ENCODE assay signal across 9 cellular contexts in the genomic region with DNA sequence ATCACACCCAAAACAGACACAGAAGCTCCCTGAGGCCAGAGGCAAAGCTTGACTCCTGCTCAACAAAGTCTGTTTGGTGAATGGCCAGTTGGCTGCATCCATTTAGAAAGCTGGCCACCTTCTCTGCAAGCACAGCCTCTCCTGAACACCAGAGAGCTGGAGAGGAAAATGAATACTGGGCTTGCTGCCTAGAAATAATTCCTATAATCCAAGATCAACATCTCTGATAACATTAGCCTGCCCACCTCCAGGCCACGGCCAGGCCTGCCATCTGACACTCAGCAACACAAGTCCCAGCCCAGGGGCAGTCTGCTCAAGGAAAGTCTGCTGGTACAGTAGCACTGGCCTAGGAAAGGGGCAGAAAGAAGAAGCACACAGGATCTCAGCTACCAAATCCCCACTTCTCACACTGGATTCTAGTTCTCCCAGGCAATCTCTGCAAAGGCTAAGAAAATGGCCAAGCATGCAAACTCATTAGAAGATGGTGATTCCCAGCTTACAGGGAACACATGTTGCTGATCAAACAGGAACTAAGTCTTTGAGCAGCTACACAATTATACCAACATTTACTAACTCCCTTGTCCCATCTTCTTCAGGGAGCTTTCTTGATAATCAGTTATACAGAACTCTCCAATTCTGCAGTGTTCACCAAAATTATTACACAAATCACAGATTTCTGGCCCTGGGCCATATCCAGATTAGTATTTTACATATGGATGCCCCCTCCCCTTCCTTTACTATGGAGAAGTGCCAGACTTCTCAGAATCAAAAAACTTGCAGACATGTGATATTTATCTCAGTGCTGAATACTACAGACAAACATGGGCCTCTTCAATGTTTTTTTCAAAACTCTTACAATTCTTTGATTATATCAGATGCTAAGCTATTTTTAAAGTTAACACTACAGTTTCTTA. TPM values are rescaled to one million over a fixed set of nuclear protein-coding genes. Genes with fewer than 3 reads are reported as not detected.
A peak's percentile ranks its signal among the peaks of the same experiment; 100 is the strongest.
DNase-seq lines count a peak whose midpoint lies in the region; ATAC-seq, FAIRE-seq and TF ChIP-seq lines count a peak whose summit lies in the region.
"Had no signal": no experiment of that assay in that cellular context is flagged by ENCODE, and none has a peak within 500 bp of the region (broad histone marks: within the 10 kb centered on the region; RNA-seq: fewer than 3 reads in every experiment).

No MANE protein-coding gene starts in this region.

- H3K36me3 ChIP-seq in CD4-positive, alpha-beta memory T cell (ENCODE audit: insufficient read depth, low read length) = no peaks in the 10 kb centered on the region
- peaks cover 8% of the 10 kb centered on the region for H3K36me3 ChIP-seq in MG63
- H3K36me3 ChIP-seq in K562 (ENCODE audit: control insufficient read depth, insufficient read depth, low read length) = no peaks in the 10 kb centered on the region
- no peaks in the 10 kb centered on the region for H3K36me3 ChIP-seq in osteoblast (ENCODE audit: insufficient read depth, low read length)

- TF ChIP-seq RAD21 in K562 (CRISPR knock-in tag; conservative IDR thresholded peaks at IDR 0.05 in 1 of 2, IDR thresholded peaks at IDR 0.05 in 1 of 2) = no peak

- H3K27me3 ChIP-seq in CD4-positive, alpha-beta memory T cell (ENCODE audit: insufficient read depth, low read length) = no peaks in the 10 kb centered on the region
- H3K27me3 ChIP-seq in MG63 (no peaks in the 10 kb centered on the region), K562 (ENCODE audit: control insufficient read depth in 2 of 2, insufficient read depth in 2 of 2, low read length in 2 of 2) (no peaks in the 10 kb centered on the region), osteoblast (ENCODE audit: insufficient read depth, low read length) (no peaks in the 10 kb centered on the region)

- no peaks in the 10 kb centered on the region for H3K9me1 ChIP-seq in K562 (ENCODE audit: control insufficient read depth, insufficient read depth, low read length)

- H3K4me1 Mint-ChIP-seq in CD4-positive, alpha-beta memory T cell = peaks cover 14 to 70% (median 29%) of the 10 kb centered on the region in 4 donors

- no peak for TF ChIP-seq POLR2A in K562 (conservative IDR thresholded peaks at IDR 0.05)

- ATAC-seq in K562 (no peak), GM21381 (IDR thresholded peaks at IDR 0.05; ENCODE audit: unreplicated experiment) (no peak)

- H3K27ac Mint-ChIP-seq in CD4-positive, alpha-beta memory T cell = no peak overlapping the region

- H2AFZ ChIP-seq in K562 (ENCODE audit: low read depth, low read length) (no peak overlapping the region), osteoblast (ENCODE audit: low read length) (no peak overlapping the region)

- H4K20me1 ChIP-seq in K562 (replicated peaks; ENCODE audit: control insufficient read depth, insufficient read depth, low read length) = peaks cover 8% of the 10 kb centered on the region
- H4K20me1 ChIP-seq in osteoblast (ENCODE audit: insufficient read depth, low read length) = peaks cover 3% of the 10 kb centered on the region

- TF ChIP-seq CTCF in K562 (IDR thresholded peaks at IDR 0.05 in 2 of 3, conservative IDR thresholded peaks at IDR 0.05 in 1 of 3; ENCODE audit: insufficient read depth in 2 of 3, low read depth in 1 of 3, low read length in 3 of 3) (no peak), osteoblast (IDR thresholded peaks at IDR 0.05; ENCODE audit: extremely low read depth, low read depth, low read length) (no peak)

- peaks cover 100% of the 10 kb centered on the region for H3K4me1 ChIP-seq in CD4-positive, alpha-beta memory T cell (ENCODE audit: insufficient read depth, low read length)
- H3K4me1 ChIP-seq in K562 (replicated peaks in 1 of 2; ENCODE audit: control insufficient read depth in 2 of 2, insufficient read depth in 2 of 2, low read length in 2 of 2) = peaks cover 0 to 37% of the 10 kb centered on the region in 2 experiments; a peak in 3 of 5 replicates
- H3K4me1 ChIP-seq in osteoblast (ENCODE audit: insufficient read depth, low read length) = peaks cover 94% of the 10 kb centered on the region

- peak overlapping the region in 1 of 2 donors; percentile 41 for H3K4me3 ChIP-seq in CD4-positive, alpha-beta memory T cell (ENCODE audit: low read length in 2 of 2)
- no peak overlapping the region for H3K4me3 ChIP-seq in MG63
- H3K4me3 ChIP-seq in K562 = no peak overlapping the region
- no peak overlapping the region for H3K4me3 ChIP-seq in osteoblast (ENCODE audit: insufficient read depth, low read length)

- WGBS in K562 (ENCODE audit: insufficient coverage, low coverage, missing lambda C conversion rate) = 31% methylated on average over 1 of the region's 1 CpG

- no peak overlapping the region for H3K4me2 ChIP-seq in K562 (ENCODE audit: insufficient read depth, low read length)
- H3K4me2 ChIP-seq in osteoblast (ENCODE audit: insufficient read depth, low read length) = peak overlapping the region; percentile 17

- no peaks in the 10 kb centered on the region for H3K27me3 Mint-ChIP-seq in CD4-positive, alpha-beta memory T cell

- H3K79me2 ChIP-seq in K562 (ENCODE audit: control insufficient read depth, insufficient read depth, low read length) = peaks cover 22% of the 10 kb centered on the region; the same call in 2 of the 3 replicates
- H3K79me2 ChIP-seq in osteoblast (ENCODE audit: insufficient read depth, low read length) = peaks cover 78% of the 10 kb centered on the region

- no peaks in the 10 kb centered on the region for H3K9me3 Mint-ChIP-seq in CD4-positive, alpha-beta memory T cell

- in situ Hi-C loops in K562 (cut with MboI) = no loop called here

- peak in 1 of 5 donors; percentile 16 for DNase-seq in CD4-positive, alpha-beta memory T cell
- DNase-seq in MG63 (peak; percentile 77), K562 (ENCODE audit: extremely low read depth in 1 of 4, low spot score in 3 of 4) (no peak), osteoblast (ENCODE audit: insufficient read length, low spot score, missing footprints) (no peak), foreskin melanocyte (no peak), NCI-H187 treated with DMSO at 0.1 percent for 48 hours (lab: John Stamatoyannopoulos, UW) (no peak)
- no peak for DNase-seq in stimulated activated CD4-positive, alpha-beta T cell treated with anti-CD3 and anti-CD28 coated beads, Interleukin-4, amount 100 ng/mL, for 1 hour

- intact Hi-C loops in CD4-positive, alpha-beta memory T cell (cut with micrococcal nuclease) = loop anchor here (2.0 kb wide), 2 partner anchors 17 to 33 kb away; no protein-coding TSS in a partner anchor
- intact Hi-C loops in K562 (cut with micrococcal nuclease) = no loop called here

- peak overlapping the region in 2 of 8 donors; percentile 66 to 87 for H3K4me3 Mint-ChIP-seq in CD4-positive, alpha-beta memory T cell

- H3K9me3 ChIP-seq in CD4-positive, alpha-beta memory T cell (ENCODE audit: control insufficient read depth in 1 of 2, low read length in 2 of 2) = no peaks in the 10 kb centered on the region
- H3K9me3 ChIP-seq in MG63 (peaks cover 9% of the 10 kb centered on the region), K562 (replicated peaks; ENCODE audit: control insufficient read depth, insufficient read depth, low read depth, low read length) (no peaks in the 10 kb centered on the region), osteoblast (ENCODE audit: low read depth, low read length) (no peaks in the 10 kb centered on the region)

- CTCF ChIA-PET in CD4-positive, alpha-beta memory T cell (lab: Charles Lee; ENCODE audit: partially characterized antibody) = interaction anchor here (1.1 to 5.9 kb wide), 13 partner anchors 8 to 108 kb away, joined by 3 to 78 read pairs (median 9); a partner anchor contains a TSS
- CTCF ChIA-PET in K562 (lab: Yijun Ruan, JAX; ENCODE audit: low intra/inter-chr PET ratio) = no interaction called here

- no peak for TF ChIP-seq EP300 in K562 (IDR thresholded peaks at IDR 0.05; ENCODE audit: low read length)

- peaks cover 0 to 7% of the 10 kb centered on the region in 2 donors for H3K36me3 Mint-ChIP-seq in CD4-positive, alpha-beta memory T cell

- POLR2A ChIA-PET in CD4-positive, alpha-beta memory T cell (lab: Charles Lee; ENCODE audit: partially characterized antibody) = interaction anchor here (0.7 to 16.7 kb wide), 8 partner anchors 10 to 235 kb away, joined by 3 to 984 read pairs (median 8); a partner anchor contains a TSS
- POLR2A ChIA-PET in K562 (lab: Yijun Ruan, JAX) = interaction anchor here (1.0 kb wide), 1 partner anchor 9 kb away, joined by 4 read pairs; no protein-coding TSS in a partner anchor

- FAIRE-seq in K562 (lab: Jason Lieb, UNC) = no peak

- no TSS peak for BruUV-seq in K562 (replicated peaks; lab: Mats Ljungman, UMichigan)

- peak overlapping the region; percentile 72 for H3K27ac ChIP-seq in CD4-positive, alpha-beta memory T cell (ENCODE audit: low read depth, low read length)
- no peak overlapping the region; the same call in 2 of the 3 replicates for H3K27ac ChIP-seq in K562 (ENCODE audit: extremely low read depth, low read depth, low read length)
- peak overlapping the region; percentile 96 for H3K27ac ChIP-seq in osteoblast (ENCODE audit: low read depth, low read length)

- 0 out of 4 replicates have a peak overlapping the region, but pooled peaks of 1 of the 2 experiments have one; percentile 15 for H3K9ac ChIP-seq in K562 (ENCODE audit: insufficient read depth in 1 of 2, low read depth in 2 of 2, low read length in 2 of 2)

RNA-seq across cellular contexts. Expression of a gene that starts 9.9 kb away (rescaled TPM):
- total RNA-seq in CD4-positive, alpha-beta memory T cell = 100 to 1,000 TPM in 1 of 2 experiments, 10 to 100 TPM in 1; 98.1 to 114 TPM
- polyA plus RNA-seq in CD4-positive, alpha-beta memory T cell = 10 to 100 TPM in 1 of 2 donors, 1 to 10 TPM in 1; 5.6 to 35.4 TPM
- 30.6 and 31.4 TPM in 2 replicates for total RNA-seq in MG63 (2014; rRNA removed; shearing (Covaris generic); ENCODE audit: low replicate concordance)
- 51.5 and 55.8 TPM in 2 replicates for total RNA-seq in K562 (2011; cell fraction: chromatin; rRNA removed; ENCODE audit: low replicate concordance)
- total RNA-seq in K562 (2011; cell fraction: nucleolus; rRNA removed) = 24.0 and 27.9 TPM in 2 replicates
- total RNA-seq in K562 (2011; cell fraction: nucleoplasm; rRNA removed) = 23.0 and 24.5 TPM in 2 replicates
- total RNA-seq in K562 (2014; rRNA removed) (5.1 and 6.2 TPM in 2 replicates), K562 (2014; rRNA removed; fragmentation: Illumina TruSeq; extraction: Trizol) (8.9 and 9.3 TPM in 2 replicates), K562 (2015; rRNA removed; fragmentation: Illumina TruSeq; extraction: Trizol) (7.8 and 8.9 TPM in 2 replicates), K562 (2021) (10.1 and 10.7 TPM in 2 replicates), osteoblast (57.8 and 58.3 TPM in 2 replicates)
- polyA plus RNA-seq in K562 (2011; rRNA removed) (13.7 and 16.3 TPM in 2 replicates), K562 (2014; fragmentation: Illumina TruSeq; extraction: Trizol) (7.7 and 9.2 TPM in 2 replicates), K562 (2014; fragmentation: Nextera tagmentation; extraction: Ambion mirVana) (under 1 TPM; 0.15 to 0.48 TPM), K562 (2014; rRNA removed) (6.5 and 6.9 TPM in 2 replicates)
- 9.0 and 12.5 TPM in 2 replicates for polyA plus RNA-seq in K562 (2011; cell fraction: cytosol; rRNA removed)
- 28.9 and 35.0 TPM in 2 replicates for polyA plus RNA-seq in K562 (2011; cell fraction: nucleus; rRNA removed)
- polyA plus RNA-seq in K562 (2012) = 5.8 and 15.9 TPM in 2 replicates
- 10.0 and 13.7 TPM in 2 replicates for polyA minus RNA-seq in K562 (2011; rRNA and poly(A)+ RNA removed)
- 5.5 and 8.6 TPM in 2 replicates for polyA minus RNA-seq in K562 (2011; cell fraction: cytosol; rRNA and poly(A)+ RNA removed)
- 7.5 and 11.8 TPM in 2 replicates for polyA minus RNA-seq in K562 (2011; cell fraction: nucleus; rRNA and poly(A)+ RNA removed)

RNA-seq across cellular contexts. Expression of a gene that starts 24.8 kb away (rescaled TPM):
- not detected for total RNA-seq in CD4-positive, alpha-beta memory T cell
- not detected for polyA plus RNA-seq in CD4-positive, alpha-beta memory T cell
- total RNA-seq in MG63 (2014; rRNA removed; shearing (Covaris generic); ENCODE audit: low replicate concordance) = not detected in 2 replicates
- total RNA-seq in K562 (2011; cell fraction: chromatin; rRNA removed; ENCODE audit: low replicate concordance) = not detected in 2 replicates
- not detected in 2 replicates for total RNA-seq in K562 (2011; cell fraction: nucleolus; rRNA removed)
- not detected in 2 replicates for total RNA-seq in K562 (2011; cell fraction: nucleoplasm; rRNA removed)
- total RNA-seq in K562 (2014; rRNA removed) (not detected in 2 replicates), K562 (2014; rRNA removed; fragmentation: Illumina TruSeq; extraction: Trizol) (not detected in 2 replicates), K562 (2015; rRNA removed; fragmentation: Illumina TruSeq; extraction: Trizol) (not detected in 2 replicates), K562 (2021) (not detected in 2 replicates), osteoblast (not detected in 2 replicates)
- polyA plus RNA-seq in K562 (2011; rRNA removed) (not detected in 2 replicates), K562 (2014; fragmentation: Illumina TruSeq; extraction: Trizol) (not detected in 2 replicates), K562 (2014; fragmentation: Nextera tagmentation; extraction: Ambion mirVana) (not detected), K562 (2014; rRNA removed) (not detected in 2 replicates)
- polyA plus RNA-seq in K562 (2011; cell fraction: cytosol; rRNA removed) = not detected in 2 replicates
- polyA plus RNA-seq in K562 (2011; cell fraction: nucleus; rRNA removed) = not detected in 2 replicates
- 0.10 and 0.19 TPM in 2 replicates for polyA plus RNA-seq in K562 (2012)
- not detected in 2 replicates for polyA minus RNA-seq in K562 (2011; rRNA and poly(A)+ RNA removed)
- not detected in 2 replicates for polyA minus RNA-seq in K562 (2011; cell fraction: cytosol; rRNA and poly(A)+ RNA removed)
- polyA minus RNA-seq in K562 (2011; cell fraction: nucleus; rRNA and poly(A)+ RNA removed) = not detected in 2 replicates
- total RNA-seq: activated CD8-positive, alpha-beta memory T cell treated with anti-CD3 and anti-CD28 coated beads for 36 hours had no signal
